ENCODE assay signal across 8 cellular contexts in the genomic region with DNA sequence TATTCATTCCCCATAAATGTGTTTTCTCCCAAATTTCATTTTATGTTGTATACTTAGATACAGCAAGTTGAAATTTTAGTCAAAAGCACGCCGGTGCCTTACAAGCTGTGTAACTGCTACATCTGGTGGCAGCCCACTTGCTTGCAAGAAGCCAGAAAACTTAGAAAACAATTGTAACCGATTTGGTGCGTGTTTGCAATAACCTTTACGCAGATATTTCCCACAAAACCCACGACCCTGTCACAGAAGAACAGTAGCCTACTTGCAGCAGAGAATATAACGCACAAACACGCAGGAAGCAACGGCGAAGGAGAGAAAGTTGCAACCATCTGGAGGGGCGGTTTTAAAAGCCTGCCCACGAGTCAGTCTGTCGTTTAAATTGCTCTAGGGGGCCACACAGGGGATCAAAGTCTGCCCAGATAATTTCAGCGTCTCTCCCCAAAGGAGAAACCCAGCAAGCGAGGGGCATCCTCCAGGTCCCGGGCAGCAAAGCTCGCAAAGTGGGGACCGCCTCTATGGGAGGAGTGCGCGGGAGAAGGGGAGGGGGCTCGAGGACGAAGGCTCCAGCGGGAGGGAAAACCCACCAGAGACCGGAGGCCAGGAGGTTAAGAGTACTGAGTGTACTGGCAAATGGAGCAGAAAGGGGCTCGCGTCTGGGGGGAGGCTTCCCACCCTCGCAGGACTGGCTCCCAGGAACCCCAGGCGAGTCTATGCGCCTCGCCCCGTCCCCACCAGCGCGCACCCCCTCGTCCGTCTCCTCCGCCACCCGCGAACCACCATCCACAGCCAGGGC. TPM values are rescaled to one million over a fixed set of nuclear protein-coding genes. Genes with fewer than 3 reads are reported as not detected.
A peak's percentile ranks its signal among the peaks of the same experiment; 100 is the strongest.
DNase-seq lines count a peak whose midpoint lies in the region; ATAC-seq and TF ChIP-seq lines count a peak whose summit lies in the region.

No MANE protein-coding gene starts in this region.

- ATAC-seq in HG02588 (IDR thresholded peaks at IDR 0.05; ENCODE audit: unreplicated experiment) = peak; percentile 3
- ATAC-seq in HG03108 (IDR thresholded peaks at IDR 0.05; ENCODE audit: unreplicated experiment) = no peak

- H3K4me3 ChIP-seq in dorsolateral prefrontal cortex (peak overlapping the region; percentile 65 to 92 (median 81)), lower leg skin (ENCODE audit: low read depth, poor library complexity, severe bottlenecking) (peak overlapping the region; percentile 95)

- TF ChIP-seq CTCF in dorsolateral prefrontal cortex (IDR thresholded peaks at IDR 0.05 in 54 of 56, conservative IDR thresholded peaks at IDR 0.05 in 2 of 56; ENCODE audit: low read depth in 1 of 56, partially characterized antibody in 56 of 56) = peak in 53 of 56 donors; percentile 20 to 69 (median 46)
- no peak for TF ChIP-seq CTCF in lower leg skin (IDR thresholded peaks at IDR 0.05)

- TF ChIP-seq POLR2A in lower leg skin (IDR thresholded peaks at IDR 0.05) = no peak

- no peaks in the 10 kb centered on the region for H3K27me3 ChIP-seq in dorsolateral prefrontal cortex

- DNase-seq in GM04504 (ENCODE audit: low read depth) (peak; percentile 39), NCI-H345 treated with DMSO at 0.1 percent for 48 hours (lab: John Stamatoyannopoulos, UW; ENCODE audit: unreplicated experiment) (peak; percentile 60), dorsolateral prefrontal cortex (peak in 8 of 10 donors; percentile 23 to 62 (median 50)), lower leg skin (ENCODE audit: low spot score in 2 of 2) (peak; percentile 27 to 89)
- DNase-seq in activated CD4-positive, alpha-beta T cell treated with anti-CD3 and anti-CD28 coated beads, Interleukin-2, amount 50 U/mL, for 48 hours = peak; percentile 58 to 63
- peak; percentile 57 for DNase-seq in stimulated activated CD4-positive, alpha-beta T cell treated with anti-CD3 and anti-CD28 coated beads, Interleukin-4, amount 100 ng/mL, for 24 hours

- 0% methylated on average over 35 to 38 of the region's 38 CpGs for WGBS in lower leg skin, 2 donors

- intact Hi-C loops in dorsolateral prefrontal cortex (cut with DNase I) (loop anchor here (2.0 to 5.0 kb wide), 6 partner anchors 72 to 273 kb away; partner anchors contain the start of genes DCAF17 (in 2 of the 2) and METTL8 (in 2 of the 2)), lower leg skin (cut with DNase I; ENCODE audit: low total_unique reads) (loop anchor here (5.0 kb wide), 1 partner anchor 187 kb away; no protein-coding TSS in a partner anchor)

- peak overlapping the region; percentile 54 to 98 (median 93) for H3K27ac ChIP-seq in dorsolateral prefrontal cortex

RNA-seq across cellular contexts. Expression of gene TLK1, which starts 1.2 kb away (rescaled TPM):
- total RNA-seq in dorsolateral prefrontal cortex (100 to 1,000 TPM in 10 of 120 experiments, 10 to 100 TPM in 110; 42.9 to 119 (median 84.6) TPM), lower leg skin (10 to 100 TPM; 22.9 to 68.3 (median 26.2) TPM)

Comparison
In these comparisons a context has a peak if more than half of its experiments do, and no peak if none do; other contexts are left out.
1. CTCF ChIP-seq: peak in dorsolateral prefrontal cortex (53 of 56); none in lower leg skin (0 of 3).
2. Peak in every context shown above with its lines, with median percentiles within 50 percentile points of each other: DNase-seq.